Comparison of ENCODE assay signal across 13 cellular contexts in the genomic region with DNA sequence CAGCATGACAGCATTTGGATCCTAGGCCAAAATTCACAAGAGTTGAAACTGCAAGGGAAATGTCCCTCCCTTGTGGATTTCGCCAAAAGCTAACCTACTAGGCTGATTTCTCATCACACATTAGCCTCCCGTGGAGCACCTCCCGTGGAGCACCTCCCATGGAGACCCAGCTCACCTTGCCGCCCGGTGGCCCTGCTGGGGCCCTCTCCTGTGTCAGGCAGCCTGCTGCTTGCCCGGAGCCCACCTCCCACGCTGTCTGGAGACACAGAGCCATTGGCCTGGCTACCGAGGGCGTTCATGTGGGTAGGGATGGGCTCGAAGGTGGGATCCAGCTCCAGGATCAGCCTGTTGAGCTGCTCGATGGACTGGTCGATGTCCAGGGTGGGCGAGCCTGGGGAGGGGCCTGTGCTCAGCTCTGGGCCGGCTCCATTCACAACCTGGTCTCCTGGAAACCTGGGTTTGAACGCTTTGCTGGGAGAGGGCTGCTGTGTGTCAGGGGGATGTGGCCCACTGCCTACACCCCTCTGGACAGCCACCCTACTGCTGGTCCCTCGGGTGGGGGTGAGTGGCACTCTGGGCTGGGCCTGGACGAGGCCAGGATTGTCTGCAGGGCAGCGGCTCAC.
DNase-seq lines count a peak whose midpoint lies in the region; ATAC-seq and TF ChIP-seq lines count a peak whose summit lies in the region.
"Had no signal": no experiment of that assay in that cellular context is flagged by ENCODE, and none has a peak within 500 bp of the region (broad histone marks: within the 10 kb centered on the region; RNA-seq: fewer than 3 reads in every experiment).

No MANE protein-coding gene starts in this region.

- no peak overlapping the region for H2BK15ac ChIP-seq in neuronal stem cell (ENCODE audit: low read length)

- H3K4me3 Mint-ChIP-seq in stimulated activated naive CD8-positive, alpha-beta T cell treated with anti-CD3 and anti-CD28 coated beads, Interleukin-15, amount 100 ng/mL, for 72 hours = no peak overlapping the region
- H3K4me3 Mint-ChIP-seq: B cell; CD4-positive, alpha-beta T cell had no signal

- CTCF ChIA-PET in Panc1 (lab: Charles Lee) = no interaction called here

- ATAC-seq in stimulated activated naive CD8-positive, alpha-beta T cell treated with anti-CD3 and anti-CD28 coated beads, Interleukin-15, amount 100 ng/mL, for 72 hours = peak; percentile 17
- ATAC-seq in stimulated activated naive CD8-positive, alpha-beta T cell treated with anti-CD3 and anti-CD28 coated beads, Interleukin-15, Interleukin-2, amounts not matched to agents 100 U/mL and 50 U/mL, for 24 hours = no peak
- no peak for ATAC-seq in Panc1
- ATAC-seq: GM12878 had no signal

- H3K36me3 ChIP-seq in Panc1 (ENCODE audit: control insufficient read depth, insufficient read depth, low read length) = peaks cover 51% of the 10 kb centered on the region
- H3K36me3 ChIP-seq in neuronal stem cell (replicated peaks in 1 of 2; ENCODE audit: control insufficient read depth in 2 of 2, insufficient read depth in 2 of 2, low read length in 2 of 2) = peaks cover 0 to 25% of the 10 kb centered on the region in 2 donors

- peak overlapping the region; percentile 13 for H3K9ac ChIP-seq in neuronal stem cell (ENCODE audit: low read depth, low read length, poor library complexity)
- H3K9ac ChIP-seq: GM23248 had no signal

- no peaks in the 10 kb centered on the region for H3K9me3 ChIP-seq in Panc1 (ENCODE audit: control insufficient read depth, insufficient read depth, low read depth, low read length)
- H3K9me3 ChIP-seq in neuronal stem cell (replicated peaks in 1 of 2; ENCODE audit: control insufficient read depth in 2 of 2, insufficient read depth in 1 of 2, low read depth in 1 of 2, low read length in 2 of 2) = peaks cover 0 to 4% of the 10 kb centered on the region in 2 donors

- H3K4me1 Mint-ChIP-seq in stimulated activated naive CD8-positive, alpha-beta T cell treated with anti-CD3 and anti-CD28 coated beads, Interleukin-15, amount 100 ng/mL, for 72 hours = no peaks in the 10 kb centered on the region
- H3K4me1 Mint-ChIP-seq: B cell had no signal

- H2BK120ac ChIP-seq in neuronal stem cell (ENCODE audit: low read depth, low read length) = no peak overlapping the region

- no peaks in the 10 kb centered on the region for H3K9me3 Mint-ChIP-seq in stimulated activated naive CD8-positive, alpha-beta T cell treated with anti-CD3 and anti-CD28 coated beads, Interleukin-15, amount 100 ng/mL, for 72 hours
- H3K9me3 Mint-ChIP-seq: CD4-positive, alpha-beta T cell had no signal

- peak overlapping the region; percentile 21 for H2AK5ac ChIP-seq in neuronal stem cell (ENCODE audit: low read depth, low read length)

- H2AFZ ChIP-seq in neuronal stem cell (ENCODE audit: low read length) = no peak overlapping the region
- H2AFZ ChIP-seq: GM23248 had no signal

- POLR2A ChIA-PET in Panc1 (lab: Charles Lee) = no interaction called here

- in situ Hi-C loops in Panc1 (cut with HindIII; ENCODE audit: low pct_unique_long_range_greater_than_20kb, low sequenced_read_pairs) = no loop called here

- H3K4me3 ChIP-seq in Panc1 (ENCODE audit: low read depth in 2 of 2, low read length in 2 of 2) (no peak overlapping the region), neuronal stem cell (ENCODE audit: low read length in 2 of 2) (no peak overlapping the region)
- H3K4me3 ChIP-seq: GM12878, GM23248 had no signal

- no peak overlapping the region for H3K18ac ChIP-seq in neuronal stem cell (ENCODE audit: low read length)

- peak overlapping the region; percentile 40 for H3K14ac ChIP-seq in neuronal stem cell (ENCODE audit: low read length)

- WGBS in neuronal stem cell (ENCODE audit: extremely low coverage in 2 of 2, insufficient read length in 2 of 2, insufficient replicate concordance in 1 of 2), 2 donors = no CpG with 5 or more reads among the region's 18 CpGs

- DNase-seq in stimulated activated naive CD8-positive, alpha-beta T cell treated with anti-CD3 and anti-CD28 coated beads, Interleukin-15, amount 100 ng/mL, for 72 hours = no peak
- DNase-seq in stimulated activated naive CD8-positive, alpha-beta T cell treated with anti-CD3 and anti-CD28 coated beads, Interleukin-15, Interleukin-2, amounts not matched to agents 100 U/mL and 50 U/mL, for 24 hours = no peak
- DNase-seq in Panc1 (ENCODE audit: low read depth, low spot score) (no peak), neuronal stem cell (ENCODE audit: low spot score) (no peak), NCI-H524 (lab: John Stamatoyannopoulos, UW) (no peak), amniotic stem cell (lab: John Stamatoyannopoulos, UW) (no peak)
- DNase-seq in activated CD4-positive, CD25-positive, alpha-beta regulatory T cell treated with anti-CD3 and anti-CD28 coated beads, Interleukin-2, amount 50 U/mL, for 72 hours = no peak
- DNase-seq: C1 segment of cervical spinal cord; CD4-positive, alpha-beta T cell; DMS79; GM23248 had no signal

- no peak overlapping the region for H3K4ac ChIP-seq in neuronal stem cell (ENCODE audit: low read length)

- H2BK5ac ChIP-seq in neuronal stem cell (ENCODE audit: low read length) = no peak overlapping the region

- no peak overlapping the region for H2BK12ac ChIP-seq in neuronal stem cell (ENCODE audit: low read length)

- intact Hi-C loops in Panc1 (cut with micrococcal nuclease; ENCODE audit: unreplicated experiment) = no loop called here

- H3K4me2 ChIP-seq in neuronal stem cell (ENCODE audit: insufficient read depth, low read length, poor library complexity, severe bottlenecking) = no peak overlapping the region

- H3K4me1 ChIP-seq in Panc1 (ENCODE audit: control insufficient read depth, insufficient read depth, low read length) (peaks cover 32% of the 10 kb centered on the region), neuronal stem cell (ENCODE audit: control insufficient read depth in 2 of 2, insufficient read depth in 1 of 2, low read depth in 1 of 2, low read length in 2 of 2) (peaks cover 4 to 6% of the 10 kb centered on the region in 2 donors)

- no peak overlapping the region for H3K23ac ChIP-seq in neuronal stem cell (ENCODE audit: low read depth, low read length, poor library complexity)

- H3K27ac ChIP-seq in Panc1 (ENCODE audit: low read length) (peak overlapping the region; percentile 39; the same call in 1 of the 2 replicates), neuronal stem cell (replicated peaks; ENCODE audit: low read length) (no peak overlapping the region)
- H3K27ac ChIP-seq: GM23248 had no signal

- no TSS peak for BruUV-seq in Panc1 (replicated peaks; lab: Mats Ljungman, UMichigan)

- no peaks in the 10 kb centered on the region for H3K27me3 ChIP-seq in Panc1 (ENCODE audit: control insufficient read depth, insufficient read depth, low read length)
- no peaks in the 10 kb centered on the region for H3K27me3 ChIP-seq in neuronal stem cell (ENCODE audit: control insufficient read depth in 3 of 3, insufficient read depth in 3 of 3, low read depth in 1 of 3, low read length in 3 of 3)

- no peak for TF ChIP-seq CTCF in Panc1 (IDR thresholded peaks at IDR 0.05)

- no peak overlapping the region for H4K8ac ChIP-seq in neuronal stem cell (ENCODE audit: low read depth, low read length)

- H4K91ac ChIP-seq in neuronal stem cell (ENCODE audit: low read depth, low read length, poor library complexity) = no peak overlapping the region

- H3K27me3 Mint-ChIP-seq in stimulated activated naive CD8-positive, alpha-beta T cell treated with anti-CD3 and anti-CD28 coated beads, Interleukin-15, amount 100 ng/mL, for 72 hours = peaks cover 35% of the 10 kb centered on the region
- H3K27me3 Mint-ChIP-seq: B cell; CD4-positive, alpha-beta T cell had no signal

- H3K79me1 ChIP-seq in neuronal stem cell (ENCODE audit: low read depth, low read length) = peaks cover 4% of the 10 kb centered on the region

- H3K27ac Mint-ChIP-seq in stimulated activated naive CD8-positive, alpha-beta T cell treated with anti-CD3 and anti-CD28 coated beads, Interleukin-15, amount 100 ng/mL, for 72 hours = no peak overlapping the region
- H3K27ac Mint-ChIP-seq: B cell; CD4-positive, alpha-beta T cell had no signal
